8 cellular contexts compared by ENCODE assay signal in genomic region chr2:43139996-43140621, GRCh38.
DNase-seq lines count a peak whose midpoint lies in the region; ATAC-seq lines count a peak whose summit lies in the region.

No MANE protein-coding gene starts in this region.

- peak; percentile 68 for ATAC-seq in HG02885 (IDR thresholded peaks at IDR 0.05; ENCODE audit: poor library complexity, unreplicated experiment)
- peak; percentile 58 to 62 for ATAC-seq in left cardiac atrium
- ATAC-seq in HG03135 (IDR thresholded peaks at IDR 0.05; ENCODE audit: unreplicated experiment) = no peak
- ATAC-seq in HG03520 (IDR thresholded peaks at IDR 0.05; ENCODE audit: unreplicated experiment) = no peak
- no peak for ATAC-seq in HG02973 (IDR thresholded peaks at IDR 0.05; ENCODE audit: unreplicated experiment)

- peak overlapping the region; percentile 83 for H3K27ac Mint-ChIP-seq in activated T-helper 2 cell treated with anti-CD3 and anti-CD28 coated beads, Interferon-gamma antibody, Interleukin-2, Interleukin-4, amounts not matched to agents 10 μg/mL and 5 μg/mL and 100 μg/mL, durations not matched to agents 14 hours and 24 hours and 36 hours

- no peaks in the 10 kb centered on the region for H3K27me3 Mint-ChIP-seq in activated T-helper 2 cell treated with anti-CD3 and anti-CD28 coated beads, Interferon-gamma antibody, Interleukin-2, Interleukin-4, amounts not matched to agents 10 μg/mL and 5 μg/mL and 100 μg/mL, durations not matched to agents 14 hours and 24 hours and 36 hours (ENCODE audit: low read depth)

- intact Hi-C loops in activated T-helper 2 cell treated with anti-CD3 and anti-CD28 coated beads, Interferon-gamma antibody, Interleukin-2, Interleukin-4, amounts not matched to agents 10 μg/mL and 5 μg/mL and 100 μg/mL, durations not matched to agents 14 hours and 24 hours and 36 hours (cut with micrococcal nuclease) = loop anchor here (1.0 to 10.0 kb wide), 5 partner anchors 9 to 635 kb away; partner anchors contain the start of gene DYNC2LI1
- intact Hi-C loops in left cardiac atrium (cut with DNase I) = loop anchor here (10.0 kb wide), 2 partner anchors 85 to 345 kb away; partner anchors contain the start of gene ZFP36L2 (in 1 of the 2)

- H3K9me3 Mint-ChIP-seq in activated T-helper 2 cell treated with anti-CD3 and anti-CD28 coated beads, Interferon-gamma antibody, Interleukin-2, Interleukin-4, amounts not matched to agents 10 μg/mL and 5 μg/mL and 100 μg/mL, durations not matched to agents 14 hours and 24 hours and 36 hours = no peaks in the 10 kb centered on the region

- H3K36me3 Mint-ChIP-seq in activated T-helper 2 cell treated with anti-CD3 and anti-CD28 coated beads, Interferon-gamma antibody, Interleukin-2, Interleukin-4, amounts not matched to agents 10 μg/mL and 5 μg/mL and 100 μg/mL, durations not matched to agents 14 hours and 24 hours and 36 hours (ENCODE audit: low read depth) = peaks cover 19% of the 10 kb centered on the region

- H3K4me3 Mint-ChIP-seq in activated T-helper 2 cell treated with anti-CD3 and anti-CD28 coated beads, Interferon-gamma antibody, Interleukin-2, Interleukin-4, amounts not matched to agents 10 μg/mL and 5 μg/mL and 100 μg/mL, durations not matched to agents 14 hours and 24 hours and 36 hours (ENCODE audit: low read depth) = peak overlapping the region; percentile 63

- peaks cover 66% of the 10 kb centered on the region for H3K4me1 Mint-ChIP-seq in activated T-helper 2 cell treated with anti-CD3 and anti-CD28 coated beads, Interferon-gamma antibody, Interleukin-2, Interleukin-4, amounts not matched to agents 10 μg/mL and 5 μg/mL and 100 μg/mL, durations not matched to agents 14 hours and 24 hours and 36 hours (ENCODE audit: low read depth)

- DNase-seq in activated T-helper 2 cell treated with anti-CD3 and anti-CD28 coated beads, Interferon-gamma antibody, Interleukin-2, Interleukin-4, amounts not matched to agents 10 μg/mL and 5 μg/mL and 100 μg/mL, durations not matched to agents 14 hours and 24 hours and 36 hours (ENCODE audit: low spot score) = peak; percentile 30
- DNase-seq in left cardiac atrium (peak; percentile 72), smooth muscle cell of the brain vasculature (ENCODE audit: low read depth, low spot score) (peak; percentile 88), NCI-H1105 (lab: John Stamatoyannopoulos, UW) (no peak)

Comparison
In these comparisons a context has a peak if more than half of its experiments do, and no peak if none do; other contexts are left out.
1. ATAC-seq: peak in HG02885 (single experiment) and left cardiac atrium (2 of 2); none in HG03135 (single experiment), HG03520 (single experiment) and HG02973 (single experiment).